ENCODE assay signal across 16 cellular contexts in the genomic region with DNA sequence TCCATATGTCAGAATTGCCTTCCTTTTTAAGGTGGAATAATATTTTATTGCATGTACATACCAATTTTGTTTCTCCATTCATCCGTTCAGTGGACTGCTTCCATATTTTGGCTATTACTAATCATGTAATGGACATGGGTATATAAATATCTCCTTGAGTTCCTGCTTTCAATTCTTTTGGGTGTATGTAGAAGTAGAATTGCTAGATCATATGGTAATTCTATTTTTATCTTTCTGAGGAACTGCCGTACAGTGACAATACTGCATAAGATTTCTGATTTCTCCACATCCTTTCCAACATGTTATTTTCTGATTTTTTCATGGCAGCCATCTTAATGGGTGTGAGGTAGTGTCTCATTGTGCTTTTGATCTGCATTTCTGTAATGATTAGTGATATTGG.
"Had no signal": no experiment of that assay in that cellular context is flagged by ENCODE, and none has a peak within 500 bp of the region (broad histone marks: within the 10 kb centered on the region; RNA-seq: fewer than 3 reads in every experiment).

No MANE protein-coding gene starts in this region.

- H3K36me3 ChIP-seq: colonic mucosa, sigmoid colon, thoracic aorta had no signal

- H3K4me3 ChIP-seq: body of pancreas, colonic mucosa, sigmoid colon, thoracic aorta had no signal

- ATAC-seq: activated T-cell treated with anti-CD3 and anti-CD28 coated beads, Interleukin-2, amount 50 U/mL, for 72 hours; body of pancreas; stimulated activated effector memory CD8-positive, alpha-beta T cell treated with anti-CD3 and anti-CD28 coated beads, Interleukin-12 subunit alpha, Interleukin-12 subunit beta, amount 100 ng/mL, for 72 hours; T-cell had no signal

- DNase-seq: activated CD4-positive, alpha-beta T cell treated with anti-CD3 and anti-CD28 coated beads for 48 hours; activated CD8-positive, alpha-beta memory T cell treated with anti-CD3 and anti-CD28 coated beads, Interleukin-2, amount 50 U/mL, for 48 hours; activated naive CD8-positive, alpha-beta T cell treated with anti-CD3 and anti-CD28 coated beads for 36 hours; activated T-cell treated with anti-CD3 and anti-CD28 coated beads, Interleukin-2, amount 50 U/mL, for 72 hours; amygdala; body of pancreas; central memory CD4-positive, alpha-beta T cell; colonic mucosa; effector CD4-positive, alpha-beta T cell; foreskin fibroblast; hippocampal formation; sigmoid colon; T-cell; T1000 had no signal

- H3K27me3 ChIP-seq: body of pancreas, colonic mucosa, sigmoid colon had no signal

- H3K9me3 ChIP-seq: body of pancreas, colonic mucosa, sigmoid colon, thoracic aorta had no signal

- H3K27ac ChIP-seq: body of pancreas, colonic mucosa, sigmoid colon, thoracic aorta had no signal

- H3K4me1 ChIP-seq: body of pancreas, colonic mucosa, sigmoid colon had no signal
